In genomic region chr15:95903352-95903751, GRCh38 we compare ENCODE assay signal across 16 cellular contexts.
DNase-seq lines count a peak whose midpoint lies in the region; ATAC-seq and TF ChIP-seq lines count a peak whose summit lies in the region.
"Had no signal": no experiment of that assay in that cellular context is flagged by ENCODE, and none has a peak within 500 bp of the region (broad histone marks: within the 10 kb centered on the region; RNA-seq: fewer than 3 reads in every experiment).

No MANE protein-coding gene starts in this region.

- no peak for DNase-seq in RWPE1 (ENCODE audit: low spot score)
- no peak for DNase-seq in activated CD8-positive, alpha-beta memory T cell treated with anti-CD3 and anti-CD28 coated beads for 24 hours
- DNase-seq: Caco-2; CD4-positive, CD25-positive, alpha-beta regulatory T cell; CD8-positive, alpha-beta T cell; DMS153; DND-41; GOT3 had no signal

- no peaks in the 10 kb centered on the region for H3K9me3 ChIP-seq in HEK293 (ENCODE audit: control insufficient read depth, insufficient read depth, low read depth, low read length)
- H3K9me3 ChIP-seq: BLaER1, Caco-2, HAP-1 had no signal

- no peaks in the 10 kb centered on the region for H3K36me3 ChIP-seq in HEK293 (ENCODE audit: control insufficient read depth in 2 of 2, insufficient read depth in 1 of 2, low read length in 2 of 2)
- H3K36me3 ChIP-seq: BLaER1, HAP-1 had no signal

- ATAC-seq in GM18519 (IDR thresholded peaks at IDR 0.05; ENCODE audit: low FRiP score, unreplicated experiment) = peak; percentile 59
- ATAC-seq in HG03378 (IDR thresholded peaks at IDR 0.05; ENCODE audit: unreplicated experiment) = peak; percentile 78
- no peak for ATAC-seq in HG03457 (IDR thresholded peaks at IDR 0.05; ENCODE audit: unreplicated experiment)
- ATAC-seq: CD8-positive, alpha-beta T cell had no signal

- no peak for TF ChIP-seq CTCF in HEK293 (tag by site-specific recombination; IDR thresholded peaks at IDR 0.05)
- TF ChIP-seq CTCF in RWPE1 (conservative IDR thresholded peaks at IDR 0.05; ENCODE audit: low read depth) = no peak

- H3K27ac ChIP-seq in HEK293 (ENCODE audit: extremely low read depth, low read depth, low read length) = no peak overlapping the region
- H3K27ac ChIP-seq in RWPE1 = no peak overlapping the region
- H3K27ac ChIP-seq: 22Rv1, BLaER1, C4-2B had no signal

- H3K4me1 ChIP-seq in HEK293 (ENCODE audit: control insufficient read depth, insufficient read depth, low read length) = no peaks in the 10 kb centered on the region
- H3K4me1 ChIP-seq: BLaER1, Caco-2, HAP-1 had no signal

- POLR2A ChIA-PET in HEK293 (lab: Yijun Ruan, JAX) = no interaction called here
- POLR2A ChIA-PET in RWPE1 (lab: Yijun Ruan, JAX; ENCODE audit: low non-redundant PET) = no interaction called here

- CTCF ChIA-PET in HEK293 (lab: Yijun Ruan, JAX) (interaction anchor here (0.6 kb wide), 2 partner anchors 21 to 289 kb away, joined by 3 to 5 read pairs; no protein-coding TSS in a partner anchor), RWPE1 (lab: Yijun Ruan, JAX) (no interaction called here)

- H3K4me3 ChIP-seq in HEK293 (ENCODE audit: low read depth, low read length) = no peak overlapping the region
- H3K4me3 ChIP-seq: BLaER1, HAP-1 had no signal

TF ChIP-seq in HEK293, 187 proteins besides CTCF, POLR2A, EP300 and RAD21:
- TF ChIP-seq ZNF677 (tag by site-specific recombination; IDR thresholded peaks at IDR 0.05) = peak; percentile 89
- TF ChIP-seq ZNF214 (tag by site-specific recombination; IDR thresholded peaks at IDR 0.05; ENCODE audit: borderline replicate concordance) = no peak
TF ChIP-seq in HEK293: peak in this region for 1.
